1 cellular context compared by ENCODE assay signal in the genomic region with DNA sequence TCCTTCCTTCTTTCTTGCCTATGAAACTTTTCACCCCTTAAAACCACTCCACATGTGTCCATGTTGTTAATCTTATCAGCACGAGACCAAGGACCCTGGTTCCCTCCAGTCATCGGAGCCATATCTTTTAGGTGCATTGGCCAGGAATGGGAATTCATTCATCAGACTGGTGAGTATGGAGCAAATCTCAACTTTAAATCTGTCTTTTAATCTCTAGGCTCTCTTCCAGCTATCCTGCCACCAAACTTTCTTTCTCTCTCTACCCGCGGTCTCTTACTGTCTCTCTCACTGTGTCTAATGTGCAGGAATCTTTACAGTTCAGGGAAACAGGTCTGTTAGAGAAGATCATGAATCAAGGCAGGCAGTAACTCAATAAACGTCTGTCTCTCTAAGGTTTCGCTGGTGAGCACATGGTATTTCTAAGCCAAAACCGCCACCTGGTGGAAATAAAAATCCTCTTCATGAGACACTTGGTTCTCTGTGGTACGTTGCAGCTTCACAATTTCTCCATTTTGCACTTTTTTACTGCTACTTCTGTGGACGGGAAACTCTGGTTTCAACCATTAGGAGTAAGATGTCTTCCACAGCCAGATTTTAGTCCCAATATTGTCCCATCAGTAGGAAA.
TF ChIP-seq lines count a peak whose summit lies in the region.

No MANE protein-coding gene starts in this region.

TF ChIP-seq in GM23338, 12 proteins besides CTCF, POLR2A, EP300 and RAD21 (continued from another document):
- TF ChIP-seq ZNF462 (CRISPR knock-in tag; IDR thresholded peaks at IDR 0.05), result no peak
- TF ChIP-seq, protein P1, sequence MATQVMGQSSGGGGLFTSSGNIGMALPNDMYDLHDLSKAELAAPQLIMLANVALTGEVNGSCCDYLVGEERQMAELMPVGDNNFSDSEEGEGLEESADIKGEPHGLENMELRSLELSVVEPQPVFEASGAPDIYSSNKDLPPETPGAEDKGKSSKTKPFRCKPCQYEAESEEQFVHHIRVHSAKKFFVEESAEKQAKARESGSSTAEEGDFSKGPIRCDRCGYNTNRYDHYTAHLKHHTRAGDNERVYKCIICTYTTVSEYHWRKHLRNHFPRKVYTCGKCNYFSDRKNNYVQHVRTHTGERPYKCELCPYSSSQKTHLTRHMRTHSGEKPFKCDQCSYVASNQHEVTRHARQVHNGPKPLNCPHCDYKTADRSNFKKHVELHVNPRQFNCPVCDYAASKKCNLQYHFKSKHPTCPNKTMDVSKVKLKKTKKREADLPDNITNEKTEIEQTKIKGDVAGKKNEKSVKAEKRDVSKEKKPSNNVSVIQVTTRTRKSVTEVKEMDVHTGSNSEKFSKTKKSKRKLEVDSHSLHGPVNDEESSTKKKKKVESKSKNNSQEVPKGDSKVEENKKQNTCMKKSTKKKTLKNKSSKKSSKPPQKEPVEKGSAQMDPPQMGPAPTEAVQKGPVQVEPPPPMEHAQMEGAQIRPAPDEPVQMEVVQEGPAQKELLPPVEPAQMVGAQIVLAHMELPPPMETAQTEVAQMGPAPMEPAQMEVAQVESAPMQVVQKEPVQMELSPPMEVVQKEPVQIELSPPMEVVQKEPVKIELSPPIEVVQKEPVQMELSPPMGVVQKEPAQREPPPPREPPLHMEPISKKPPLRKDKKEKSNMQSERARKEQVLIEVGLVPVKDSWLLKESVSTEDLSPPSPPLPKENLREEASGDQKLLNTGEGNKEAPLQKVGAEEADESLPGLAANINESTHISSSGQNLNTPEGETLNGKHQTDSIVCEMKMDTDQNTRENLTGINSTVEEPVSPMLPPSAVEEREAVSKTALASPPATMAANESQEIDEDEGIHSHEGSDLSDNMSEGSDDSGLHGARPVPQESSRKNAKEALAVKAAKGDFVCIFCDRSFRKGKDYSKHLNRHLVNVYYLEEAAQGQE (IDR thresholded peaks at IDR 0.05; ENCODE audit: unreplicated experiment), result no peak
- TF ChIP-seq ZNF114 (CRISPR knock-in tag; IDR thresholded peaks at IDR 0.05), result no peak
- TF ChIP-seq STAT1 (IDR thresholded peaks at IDR 0.05; ENCODE audit: unreplicated experiment), result no peak
